In genomic region chr1:101344745-101345144, GRCh38 we compare ENCODE assay signal across 20 cellular contexts.
DNase-seq lines count a peak whose midpoint lies in the region; ATAC-seq and TF ChIP-seq lines count a peak whose summit lies in the region.
"Had no signal": no experiment of that assay in that cellular context is flagged by ENCODE, and none has a peak within 500 bp of the region (broad histone marks: within the 10 kb centered on the region; RNA-seq: fewer than 3 reads in every experiment).

No MANE protein-coding gene starts in this region.

- DNase-seq in DMS 273 (lab: John Stamatoyannopoulos, UW; ENCODE audit: unreplicated experiment) (peak; percentile 4), DMS 273 treated with DMSO at 0.1 percent for 48 hours (lab: John Stamatoyannopoulos, UW) (no peak), T-helper 17 cell (no peak), neural crest cell (ENCODE audit: low read depth, low spot score) (no peak), SIG-M5 (lab: John Stamatoyannopoulos, UW) (no peak), NOMO-1 (lab: John Stamatoyannopoulos, UW; ENCODE audit: unreplicated experiment in 2 of 2) (no peak)
- DNase-seq: activated CD8-positive, alpha-beta T cell treated with anti-CD3 and anti-CD28 coated beads for 36 hours; dorsolateral prefrontal cortex; heart left ventricle; KBM-7; NCI-H1436; NCI-H226; stimulated activated CD4-positive, alpha-beta T cell treated with anti-CD3 and anti-CD28 coated beads, Interleukin-12 subunit alpha, Interleukin-12 subunit beta, amount 100 ng/mL, for 4 hours; stimulated activated naive B cell treated with anti-CD40 and anti-IgM and Interleukin-4, amounts not matched to agents 10 μg/mL and 1 μg/mL and 100 μg/mL, for 72 hours; tibial artery; WERI-Rb-1 had no signal

- ATAC-seq in GM21529 (IDR thresholded peaks at IDR 0.05; ENCODE audit: unreplicated experiment) (peak; percentile 51), T-helper 17 cell (no peak), HG03439 (IDR thresholded peaks at IDR 0.05; ENCODE audit: unreplicated experiment) (no peak)
- ATAC-seq: activated CD8-positive, alpha-beta T cell treated with anti-CD3 and anti-CD28 coated beads for 36 hours; esophagus mucosa; heart left ventricle; stimulated activated naive B cell treated with anti-CD40 and anti-IgM and Interleukin-4, amounts not matched to agents 10 μg/mL and 1 μg/mL and 100 μg/mL, for 72 hours had no signal

- H3K27me3 Mint-ChIP-seq in T-helper 17 cell (no peaks in the 10 kb centered on the region), neural crest cell (ENCODE audit: low read depth) (no peaks in the 10 kb centered on the region)
- H3K27me3 Mint-ChIP-seq: activated CD8-positive, alpha-beta T cell treated with anti-CD3 and anti-CD28 coated beads for 36 hours; stimulated activated naive B cell treated with anti-CD40 and anti-IgM and Interleukin-4, amounts not matched to agents 10 μg/mL and 1 μg/mL and 100 μg/mL, for 72 hours had no signal

- TF ChIP-seq CTCF in neural crest cell (conservative IDR thresholded peaks at IDR 0.05): no peak

- H3K4me1 Mint-ChIP-seq in T-helper 17 cell (peaks cover 25% of the 10 kb centered on the region), neural crest cell (peaks cover 9% of the 10 kb centered on the region)

- H3K4me3 Mint-ChIP-seq in T-helper 17 cell: peak overlapping the region; percentile 8
- H3K4me3 Mint-ChIP-seq in neural crest cell: no peak overlapping the region
- H3K4me3 Mint-ChIP-seq: activated CD8-positive, alpha-beta T cell treated with anti-CD3 and anti-CD28 coated beads for 36 hours; activated T-helper 1 cell treated with anti-CD3 and anti-CD28 coated beads, Interleukin-12 subunit alpha, Interleukin-12 subunit beta, Interleukin-2, Interleukin-4 antibody, amounts not matched to agents 30 ng/mL and 10 ng/mL and 1 ng/mL, durations not matched to agents 14 hours and 24 hours and 36 hours; stimulated activated naive B cell treated with anti-CD40 and anti-IgM and Interleukin-4, amounts not matched to agents 10 μg/mL and 1 μg/mL and 100 μg/mL, for 72 hours had no signal

- peaks cover 6% of the 10 kb centered on the region for H3K9me3 Mint-ChIP-seq in neural crest cell

- peaks cover 4% of the 10 kb centered on the region for H3K36me3 Mint-ChIP-seq in T-helper 17 cell (ENCODE audit: low read depth)
- H3K36me3 Mint-ChIP-seq in neural crest cell (ENCODE audit: low read depth): no peaks in the 10 kb centered on the region

- H3K27ac Mint-ChIP-seq in T-helper 17 cell (no peak overlapping the region), neural crest cell (ENCODE audit: unreplicated experiment) (peak overlapping the region; percentile 7)
- H3K27ac Mint-ChIP-seq: activated CD8-positive, alpha-beta T cell treated with anti-CD3 and anti-CD28 coated beads for 36 hours; activated T-helper 1 cell treated with anti-CD3 and anti-CD28 coated beads, Interleukin-12 subunit alpha, Interleukin-12 subunit beta, Interleukin-2, Interleukin-4 antibody, amounts not matched to agents 30 ng/mL and 10 ng/mL and 1 ng/mL, durations not matched to agents 14 hours and 24 hours and 36 hours; stimulated activated naive B cell treated with anti-CD40 and anti-IgM and Interleukin-4, amounts not matched to agents 10 μg/mL and 1 μg/mL and 100 μg/mL, for 72 hours had no signal

- H3K9me3 ChIP-seq in T-helper 17 cell (ENCODE audit: control insufficient read depth, low read length, poor library complexity, severe bottlenecking): no peaks in the 10 kb centered on the region
- H3K9me3 ChIP-seq: heart left ventricle, tibial artery had no signal
